22 cellular contexts compared by ENCODE assay signal in the genomic region with DNA sequence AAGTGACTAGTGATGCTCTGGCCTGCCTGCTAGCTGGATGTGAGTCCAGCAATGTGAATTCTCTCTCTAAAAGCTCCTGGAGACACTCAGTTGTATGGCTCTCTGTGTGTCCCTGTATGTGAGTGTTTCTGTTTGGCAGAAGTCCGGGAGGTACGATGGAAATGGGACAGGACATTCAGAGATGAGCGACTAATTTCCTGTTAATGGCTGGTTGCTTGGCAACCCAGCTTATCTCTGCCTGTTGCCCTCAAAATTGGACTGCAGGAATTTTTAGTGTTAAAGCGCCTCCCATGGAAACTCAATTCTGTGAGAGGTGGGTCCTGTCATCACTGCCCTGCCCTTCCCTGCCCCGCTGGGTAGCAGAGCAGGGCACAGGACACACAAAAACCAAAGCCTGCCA.
DNase-seq lines count a peak whose midpoint lies in the region; TF ChIP-seq lines count a peak whose summit lies in the region.
"Had no signal": no experiment of that assay in that cellular context is flagged by ENCODE, and none has a peak within 500 bp of the region (broad histone marks: within the 10 kb centered on the region; RNA-seq: fewer than 3 reads in every experiment).

No MANE protein-coding gene starts in this region.

- H3F3A ChIP-seq in neural progenitor cell (ENCODE audit: low read depth) = peaks cover 17% of the 10 kb centered on the region

- H3K9ac ChIP-seq in neural progenitor cell = no peak overlapping the region
- H3K9ac ChIP-seq: KMS-11 had no signal

- DNase-seq in NCI-H748 (lab: John Stamatoyannopoulos, UW; ENCODE audit: unreplicated experiment) = peak; percentile 31
- no peak for DNase-seq in NCI-H748 treated with DMSO at 0.1 percent for 48 hours (lab: John Stamatoyannopoulos, UW)
- DNase-seq in M059J (ENCODE audit: low read depth) = peak; percentile 73
- DNase-seq in dermis microvascular lymphatic vessel endothelial cell (ENCODE audit: low read depth in 2 of 2) = peak; percentile 78 to 95
- DNase-seq in neural progenitor cell (ENCODE audit: low spot score) = no peak
- DNase-seq in NCI-H1092 treated with DMSO at 0.1 percent for 48 hours (lab: John Stamatoyannopoulos, UW) = no peak
- no peak for DNase-seq in NCI-H446 (lab: John Stamatoyannopoulos, UW)
- DNase-seq in coronary artery (ENCODE audit: low spot score) = no peak
- DNase-seq: 8988T; activated CD4-positive, alpha-beta T cell treated with anti-CD3 and anti-CD28 coated beads, Interleukin-2, amount 50 U/mL, for 1 hour; CD4-positive, alpha-beta T cell; DMS153; foreskin keratinocyte; lower lobe of right lung; naive B cell; NCI-H1092; NCI-H2029 treated with DMSO at 0.1 percent for 48 hours; NCI-H524; stimulated activated CD4-positive, alpha-beta T cell treated with anti-CD3 and anti-CD28 coated beads, Interleukin-12 subunit alpha, Interleukin-12 subunit beta, amount 100 ng/mL, for 4 hours had no signal

- H3K9me3 Mint-ChIP-seq in neural progenitor cell = no peaks in the 10 kb centered on the region
- H3K9me3 Mint-ChIP-seq: CD4-positive, alpha-beta T cell; naive B cell had no signal

- peaks cover 39% of the 10 kb centered on the region for H3K4me1 ChIP-seq in neural progenitor cell
- H3K4me1 ChIP-seq: breast epithelium, foreskin keratinocyte had no signal

- H3K36me3 ChIP-seq in neural progenitor cell = no peaks in the 10 kb centered on the region
- H3K36me3 ChIP-seq: breast epithelium, lower lobe of right lung had no signal

- no peak overlapping the region for H3K4me2 ChIP-seq in neural progenitor cell
- H3K4me2 ChIP-seq: KMS-11 had no signal

- H3K27me3 ChIP-seq in neural progenitor cell = no peaks in the 10 kb centered on the region
- H3K27me3 ChIP-seq: breast epithelium, foreskin keratinocyte, hepatocyte had no signal

- no peaks in the 10 kb centered on the region for H3K9me3 ChIP-seq in neural progenitor cell (ENCODE audit: low read depth)
- H3K9me3 ChIP-seq: breast epithelium, lower lobe of right lung had no signal

- H2AFZ ChIP-seq in neural progenitor cell (replicated peaks) = no peak overlapping the region
- H2AFZ ChIP-seq: hepatocyte had no signal

- no peak for TF ChIP-seq CTCF in neural progenitor cell (IDR thresholded peaks at IDR 0.05)
- TF ChIP-seq CTCF in coronary artery (IDR thresholded peaks at IDR 0.05) = no peak

- H3K4me1 Mint-ChIP-seq in neural progenitor cell = peaks cover 64% of the 10 kb centered on the region

- peak overlapping the region; percentile 67 for H3K27ac Mint-ChIP-seq in neural progenitor cell
- H3K27ac Mint-ChIP-seq: CD4-positive, alpha-beta T cell had no signal

- no peak overlapping the region for H3K27ac ChIP-seq in neural progenitor cell
- no peak overlapping the region for H3K27ac ChIP-seq in coronary artery
- H3K27ac ChIP-seq: breast epithelium, foreskin keratinocyte, KMS-11, lower lobe of right lung had no signal

- H3K79me2 ChIP-seq in neural progenitor cell (ENCODE audit: low read depth) = no peaks in the 10 kb centered on the region
- H3K79me2 ChIP-seq: hepatocyte had no signal

- H3K36me3 Mint-ChIP-seq in neural progenitor cell = no peaks in the 10 kb centered on the region
- H3K36me3 Mint-ChIP-seq: naive B cell had no signal

- H3K27me3 Mint-ChIP-seq in neural progenitor cell (ENCODE audit: insufficient read depth, low read depth) = peaks cover 12% of the 10 kb centered on the region
- H3K27me3 Mint-ChIP-seq: CD4-positive, alpha-beta T cell; naive B cell had no signal

- no peak overlapping the region for H3K4me3 ChIP-seq in neural progenitor cell
- H3K4me3 ChIP-seq in coronary artery = no peak overlapping the region
- H3K4me3 ChIP-seq: breast epithelium, hepatocyte, lower lobe of right lung had no signal

- no peak overlapping the region for H3K4me3 Mint-ChIP-seq in neural progenitor cell
- H3K4me3 Mint-ChIP-seq: CD4-positive, alpha-beta T cell; naive B cell had no signal

- no peaks in the 10 kb centered on the region for H4K20me1 ChIP-seq in neural progenitor cell (ENCODE audit: low read depth)

Comparison
In these comparisons a context has a peak if more than half of its experiments do, and no peak if none do; other contexts are left out.
1. DNase-seq: peak in NCI-H748 (single experiment), M059J (single experiment) and dermis microvascular lymphatic vessel endothelial cell (2 of 2); none in NCI-H748 treated with DMSO at 0.1 percent for 48 hours (single experiment), neural progenitor cell (single experiment), NCI-H1092 treated with DMSO at 0.1 percent for 48 hours (single experiment), NCI-H446 (0 of 2) and coronary artery (single experiment).